Comparison of ENCODE assay signal across 29 cellular contexts in the genomic region with DNA sequence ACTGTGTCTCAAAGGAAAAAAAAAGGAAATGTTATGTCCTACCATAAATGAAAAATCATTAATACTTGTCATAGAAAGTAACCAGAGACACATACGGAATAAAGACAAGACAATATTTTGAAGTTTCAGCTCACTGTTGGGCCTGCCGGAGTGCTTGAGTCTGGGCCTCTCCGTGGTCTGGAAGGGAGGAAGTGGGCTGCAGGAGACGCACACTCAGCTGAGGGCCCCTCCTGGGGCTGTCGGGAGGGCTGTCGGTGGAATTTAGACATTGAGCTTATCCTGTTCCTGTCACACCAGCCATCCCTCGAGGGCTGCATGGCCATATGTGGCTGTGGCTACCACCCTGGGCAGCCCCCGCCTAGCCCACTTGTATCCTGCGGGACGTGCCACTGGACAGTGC.
DNase-seq lines count a peak whose midpoint lies in the region; ATAC-seq and TF ChIP-seq lines count a peak whose summit lies in the region.
"Had no signal": no experiment of that assay in that cellular context is flagged by ENCODE, and none has a peak within 500 bp of the region (broad histone marks: within the 10 kb centered on the region; RNA-seq: fewer than 3 reads in every experiment).

No MANE protein-coding gene starts in this region.

- no peaks in the 10 kb centered on the region for H3K27me3 Mint-ChIP-seq in activated T-cell treated with anti-CD3 and anti-CD28 coated beads, Interleukin-2, amount 50 U/mL, for 24 hours
- H3K27me3 Mint-ChIP-seq in T-helper 17 cell, result no peaks in the 10 kb centered on the region
- H3K27me3 Mint-ChIP-seq: activated naive CD4-positive, alpha-beta T cell treated with anti-CD3 and anti-CD28 coated beads, Interleukin-2, amount 10 ng/mL, durations not matched to agents 7 days and 5 days; naive B cell; stimulated activated naive CD8-positive, alpha-beta T cell treated with anti-CD3 and anti-CD28 coated beads, Interleukin-15, Interleukin-2, amounts not matched to agents 100 ng/mL and 50 ng/mL, for 24 hours; T-cell had no signal

- H3K27me3 ChIP-seq in sigmoid colon, result no peaks in the 10 kb centered on the region
- H3K27me3 ChIP-seq: colonic mucosa, heart left ventricle, SJSA1, tibial artery had no signal

- ATAC-seq in T-helper 17 cell, result no peak
- ATAC-seq: esophagus mucosa, heart left ventricle, psoas muscle had no signal

- 64 to 87% methylated on average over 10 of the region's 10 CpGs for WGBS in sigmoid colon, 2 donors

- H3K4me3 ChIP-seq in sigmoid colon, result no peak overlapping the region
- H3K4me3 ChIP-seq: colonic mucosa, heart left ventricle, psoas muscle, SJSA1, tibial artery had no signal

- in situ Hi-C loops in KBM-7 (cut with MboI; ENCODE audit: low pct_unique_long_range_greater_than_20kb, low sequenced_read_pairs), result no loop called here

- intact Hi-C loops in sigmoid colon (cut with DNase I), result no loop called here

- peak overlapping the region; percentile 66 for H3K27ac Mint-ChIP-seq in activated T-cell treated with anti-CD3 and anti-CD28 coated beads, Interleukin-2, amount 50 U/mL, for 24 hours
- H3K27ac Mint-ChIP-seq in T-helper 17 cell, result peak overlapping the region; percentile 29
- H3K27ac Mint-ChIP-seq: activated naive CD4-positive, alpha-beta T cell treated with anti-CD3 and anti-CD28 coated beads, Interleukin-2, amount 10 ng/mL, durations not matched to agents 7 days and 5 days; stimulated activated naive CD8-positive, alpha-beta T cell treated with anti-CD3 and anti-CD28 coated beads, Interleukin-15, Interleukin-2, amounts not matched to agents 100 ng/mL and 50 ng/mL, for 24 hours had no signal

- H3K4me1 Mint-ChIP-seq in activated T-cell treated with anti-CD3 and anti-CD28 coated beads, Interleukin-2, amount 50 U/mL, for 24 hours (ENCODE audit: low read depth), result peaks cover 26% of the 10 kb centered on the region
- H3K4me1 Mint-ChIP-seq in T-helper 17 cell, result peaks cover 21% of the 10 kb centered on the region

- H3K36me3 ChIP-seq in sigmoid colon, result peaks cover 32 to 85% (median 50%) of the 10 kb centered on the region in 4 donors

- no peak for TF ChIP-seq CTCF in sigmoid colon (IDR thresholded peaks at IDR 0.05)

- TF ChIP-seq EP300 in sigmoid colon (IDR thresholded peaks at IDR 0.05), result no peak

- H3K4me3 Mint-ChIP-seq in activated T-cell treated with anti-CD3 and anti-CD28 coated beads, Interleukin-2, amount 50 U/mL, for 24 hours, result no peak overlapping the region
- no peak overlapping the region for H3K4me3 Mint-ChIP-seq in T-helper 17 cell
- H3K4me3 Mint-ChIP-seq: activated naive CD4-positive, alpha-beta T cell treated with anti-CD3 and anti-CD28 coated beads, Interleukin-2, amount 10 ng/mL, durations not matched to agents 7 days and 5 days; stimulated activated naive CD8-positive, alpha-beta T cell treated with anti-CD3 and anti-CD28 coated beads, Interleukin-15, Interleukin-2, amounts not matched to agents 100 ng/mL and 50 ng/mL, for 24 hours; T-cell had no signal

- no peaks in the 10 kb centered on the region for H3K9me3 Mint-ChIP-seq in activated T-cell treated with anti-CD3 and anti-CD28 coated beads, Interleukin-2, amount 50 U/mL, for 24 hours
- H3K9me3 Mint-ChIP-seq: activated naive CD4-positive, alpha-beta T cell treated with anti-CD3 and anti-CD28 coated beads, Interleukin-2, amount 10 ng/mL, durations not matched to agents 7 days and 5 days; naive B cell; stimulated activated naive CD8-positive, alpha-beta T cell treated with anti-CD3 and anti-CD28 coated beads, Interleukin-15, Interleukin-2, amounts not matched to agents 100 ng/mL and 50 ng/mL, for 24 hours; T-cell had no signal

- no peak overlapping the region for H3K27ac ChIP-seq in sigmoid colon
- H3K27ac ChIP-seq: colonic mucosa, heart left ventricle, psoas muscle, SJSA1, tibial artery had no signal

- DNase-seq in activated T-cell treated with anti-CD3 and anti-CD28 coated beads, Interleukin-2, amount 50 U/mL, for 24 hours, result no peak
- DNase-seq in activated T-cell treated with anti-CD3 and anti-CD28 coated beads, Interleukin-2, amount 50 U/mL, for 48 hours, result no peak
- DNase-seq in KBM-7, result peak; percentile 28
- no peak for DNase-seq in T-helper 17 cell
- peak; percentile 36 for DNase-seq in sigmoid colon
- DNase-seq in germinal center (ENCODE audit: low spot score), result no peak
- no peak for DNase-seq in COLO668 (lab: John Stamatoyannopoulos, UW; ENCODE audit: unreplicated experiment)
- DNase-seq in effector CD4-positive, alpha-beta T cell, result no peak
- DNase-seq: activated CD4-positive, alpha-beta T cell treated with anti-CD3 and anti-CD28 coated beads for 1 hour; activated naive CD4-positive, alpha-beta T cell treated with anti-CD3 and anti-CD28 coated beads, Interleukin-2, amount 10 ng/mL, durations not matched to agents 7 days and 5 days; activated T-cell treated with anti-CD3 and anti-CD28 coated beads, Interleukin-2, amount 50 U/mL, for 1 hour; anterior cingulate cortex; colonic mucosa; COR-L47; DMS53; foreskin fibroblast; HCEC 1CT; heart left ventricle; kidney; naive B cell; NCI-H2029; NCI-H526; nucleus accumbens; psoas muscle; T-cell; tibial artery had no signal

- peaks cover 0 to 8% (median 0%) of the 10 kb centered on the region in 4 donors for H3K4me1 ChIP-seq in sigmoid colon
- H3K4me1 ChIP-seq: colonic mucosa, psoas muscle, SJSA1, tibial artery had no signal

- H3K9me3 ChIP-seq in T-helper 17 cell (ENCODE audit: control insufficient read depth, low read length, poor library complexity, severe bottlenecking) (no peaks in the 10 kb centered on the region), sigmoid colon (no peaks in the 10 kb centered on the region)
- H3K9me3 ChIP-seq: colonic mucosa, heart left ventricle, psoas muscle, SJSA1, tibial artery had no signal

- peaks cover 98% of the 10 kb centered on the region for H3K36me3 Mint-ChIP-seq in activated T-cell treated with anti-CD3 and anti-CD28 coated beads, Interleukin-2, amount 50 U/mL, for 24 hours (ENCODE audit: low read depth)
- peaks cover 8% of the 10 kb centered on the region for H3K36me3 Mint-ChIP-seq in T-helper 17 cell (ENCODE audit: low read depth)

- TF ChIP-seq POLR2A in sigmoid colon (IDR thresholded peaks at IDR 0.05), result no peak

Comparison
In these comparisons a context has a peak if more than half of its experiments do, and no peak if none do; other contexts are left out.
1. DNase-seq: peak in KBM-7 (single experiment) and sigmoid colon (single experiment); none in activated T-cell treated with anti-CD3 and anti-CD28 coated beads, Interleukin-2, amount 50 U/mL, for 24 hours (single experiment), activated T-cell treated with anti-CD3 and anti-CD28 coated beads, Interleukin-2, amount 50 U/mL, for 48 hours (0 of 2), T-helper 17 cell (0 of 3), germinal center (single experiment), COLO668 (single experiment) and effector CD4-positive, alpha-beta T cell (single experiment).